ENCODE assay signal across 16 cellular contexts in genomic region chr3:65919841-65920240, GRCh38.
DNase-seq lines count a peak whose midpoint lies in the region; ATAC-seq and TF ChIP-seq lines count a peak whose summit lies in the region.
"Had no signal": no experiment of that assay in that cellular context is flagged by ENCODE, and none has a peak within 500 bp of the region (broad histone marks: within the 10 kb centered on the region; RNA-seq: fewer than 3 reads in every experiment).

No MANE protein-coding gene starts in this region.

- peaks cover 28% of the 10 kb centered on the region for H3K4me1 Mint-ChIP-seq in nephron
- H3K4me1 Mint-ChIP-seq: IgD-negative memory B cell had no signal

- H3K4me3 Mint-ChIP-seq in nephron = no peak overlapping the region
- H3K4me3 Mint-ChIP-seq: IgD-negative memory B cell had no signal

- no peak for ATAC-seq in body of pancreas
- ATAC-seq in HG03108 (IDR thresholded peaks at IDR 0.05; ENCODE audit: unreplicated experiment) = no peak
- no peak for ATAC-seq in GM19463 (IDR thresholded peaks at IDR 0.05; ENCODE audit: unreplicated experiment)

- TF ChIP-seq CTCF in body of pancreas (IDR thresholded peaks at IDR 0.05) (no peak), nephron (IDR thresholded peaks at IDR 0.05; ENCODE audit: unreplicated experiment in 3 of 3) (no peak), RWPE1 (conservative IDR thresholded peaks at IDR 0.05; ENCODE audit: low read depth) (no peak), colonic mucosa (IDR thresholded peaks at IDR 0.05) (no peak)

- intact Hi-C loops in body of pancreas (cut with DNase I) = no loop called here
- intact Hi-C loops in colonic mucosa (cut with DNase I) = loop anchor here (10.0 kb wide), 2 partner anchors 135 to 215 kb away; no protein-coding TSS in a partner anchor

- 74 to 81% methylated on average over 2 of the region's 2 CpGs for WGBS in body of pancreas, 2 donors

- no peak for TF ChIP-seq POLR2A in body of pancreas (IDR thresholded peaks at IDR 0.05)

- peak; percentile 13 for DNase-seq in HCEC 1CT
- DNase-seq in body of pancreas = no peak
- no peak for DNase-seq in RWPE1 (ENCODE audit: low spot score)
- DNase-seq in colonic mucosa = no peak
- DNase-seq: EL, H7, NCI-H1436, NCI-H2107, NCI-H345, NCI-H526 treated with DMSO at 0.1 percent for 48 hours, OCI-M1 had no signal

- no peaks in the 10 kb centered on the region for H3K27me3 Mint-ChIP-seq in nephron (ENCODE audit: low read depth)

- H3K27me3 ChIP-seq in body of pancreas = no peaks in the 10 kb centered on the region
- no peaks in the 10 kb centered on the region for H3K27me3 ChIP-seq in colonic mucosa
- H3K27me3 ChIP-seq: BLaER1 treated with 17β-estradiol and CSF1 and Interleukin-3, amounts not matched to agents 10 nM and 100 nM had no signal

- no peak overlapping the region for H3K4me3 ChIP-seq in body of pancreas
- H3K4me3 ChIP-seq in colonic mucosa = no peak overlapping the region
- H3K4me3 ChIP-seq: BLaER1 treated with 17β-estradiol and CSF1 and Interleukin-3, amounts not matched to agents 10 nM and 100 nM had no signal

- POLR2A ChIA-PET in RWPE1 (lab: Yijun Ruan, JAX; ENCODE audit: low non-redundant PET) = no interaction called here

- H3K9me3 ChIP-seq in body of pancreas = no peaks in the 10 kb centered on the region
- H3K9me3 ChIP-seq in colonic mucosa = no peaks in the 10 kb centered on the region

- H3K9ac ChIP-seq in colonic mucosa (ENCODE audit: low read depth in 2 of 2, low read length in 2 of 2) = no peak overlapping the region
- H3K9ac ChIP-seq: BLaER1 treated with 17β-estradiol and CSF1 and Interleukin-3, amounts not matched to agents 10 nM and 100 nM had no signal

- no peaks in the 10 kb centered on the region for H3K36me3 ChIP-seq in body of pancreas (replicated peaks in 1 of 2; ENCODE audit: insufficient read depth in 1 of 2, low read depth in 2 of 2)
- H3K36me3 ChIP-seq in colonic mucosa = no peaks in the 10 kb centered on the region
- H3K36me3 ChIP-seq: BLaER1 treated with 17β-estradiol and CSF1 and Interleukin-3, amounts not matched to agents 10 nM and 100 nM had no signal

- H3K9me3 Mint-ChIP-seq in nephron = peaks cover 18% of the 10 kb centered on the region

- H3K27ac ChIP-seq in body of pancreas (peak overlapping the region in 3 of 4 donors; percentile 8 to 34 (median 13)), RWPE1 (no peak overlapping the region), colonic mucosa (no peak overlapping the region)
- H3K27ac ChIP-seq: BLaER1 treated with 17β-estradiol and CSF1 and Interleukin-3, amounts not matched to agents 10 nM and 100 nM had no signal

- peak overlapping the region in 2 of 3 experiments; percentile 11 for H3K27ac Mint-ChIP-seq in nephron
- H3K27ac Mint-ChIP-seq: IgD-negative memory B cell had no signal

- CTCF ChIA-PET in RWPE1 (lab: Yijun Ruan, JAX) = no interaction called here

- H3K4me1 ChIP-seq in body of pancreas = peaks cover 14% of the 10 kb centered on the region
- no peaks in the 10 kb centered on the region for H3K4me1 ChIP-seq in colonic mucosa

- H3K36me3 Mint-ChIP-seq in nephron (ENCODE audit: low read depth) = peaks cover 5% of the 10 kb centered on the region
- H3K36me3 Mint-ChIP-seq: IgD-negative memory B cell had no signal

Comparison
In these comparisons a context has a peak if more than half of its experiments do, and no peak if none do; other contexts are left out.
1. H3K27ac ChIP-seq: peak in body of pancreas (3 of 4); none in RWPE1 (single experiment) and colonic mucosa (single experiment).